24 cellular contexts compared by ENCODE assay signal in the genomic region with DNA sequence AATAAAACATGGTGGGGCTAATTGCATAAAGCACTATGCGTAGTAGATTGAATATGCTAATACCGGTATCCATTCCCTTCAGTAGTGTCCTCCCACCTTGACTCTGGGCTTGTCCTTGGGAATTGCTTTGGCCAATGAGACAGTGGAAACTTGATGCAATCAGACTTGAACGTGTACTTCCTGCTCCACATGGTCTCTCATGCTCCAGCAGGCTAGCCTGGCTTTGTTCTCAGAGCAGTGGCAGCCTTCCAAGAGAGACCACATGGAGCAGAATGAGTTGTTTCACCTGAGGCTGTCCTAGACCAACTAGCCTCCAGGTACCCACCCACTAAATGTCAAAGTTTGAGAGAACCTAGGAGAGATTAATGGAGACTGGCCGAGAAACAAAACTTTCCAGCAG. TPM values are rescaled to one million over a fixed set of nuclear protein-coding genes. Genes with fewer than 3 reads are reported as not detected.
DNase-seq lines count a peak whose midpoint lies in the region; ATAC-seq and TF ChIP-seq lines count a peak whose summit lies in the region.
"Had no signal": no experiment of that assay in that cellular context is flagged by ENCODE, and none has a peak within 500 bp of the region (broad histone marks: within the 10 kb centered on the region; RNA-seq: fewer than 3 reads in every experiment).

No MANE protein-coding gene starts in this region.

- peak; percentile 46 for DNase-seq in COR-L47 (lab: John Stamatoyannopoulos, UW)
- no peak for DNase-seq in GM23338 (ENCODE audit: low spot score)
- peak; percentile 13 for DNase-seq in RPMI7951 (ENCODE audit: low read depth)
- no peak for DNase-seq in hepatocyte (ENCODE audit: low spot score)
- DNase-seq in GM19238 (ENCODE audit: insufficient read length, low spot score), result no peak
- DNase-seq: activated CD4-positive, alpha-beta T cell treated with anti-CD3 and anti-CD28 coated beads, Interleukin-2, amount 10 ng/mL, durations not matched to agents 24 days and 14 days; activated CD8-positive, alpha-beta memory T cell treated with anti-CD3 and anti-CD28 coated beads, Interleukin-2, amount 10 ng/mL, durations not matched to agents 7 days and 5 days; aorta; CD4-positive, CD25-positive, alpha-beta regulatory T cell; central memory CD4-positive, alpha-beta T cell; DMS153; foreskin fibroblast; hippocampal formation; islet precursor cell; NCI-H1105; occipital lobe; small intestine; stimulated activated naive CD4-positive, alpha-beta T cell treated with Interleukin-2 at 50 U/mL for 16 hours; T-helper 17 cell had no signal

- no peaks in the 10 kb centered on the region for H3K36me3 Mint-ChIP-seq in GM23338 (ENCODE audit: low read depth)
- H3K36me3 Mint-ChIP-seq: activated CD8-positive, alpha-beta memory T cell treated with anti-CD3 and anti-CD28 coated beads, Interleukin-2, amount 10 ng/mL, durations not matched to agents 7 days and 5 days; activated naive CD4-positive, alpha-beta T cell treated with anti-CD3 and anti-CD28 coated beads, Interleukin-2, amount 50 U/mL, for 24 hours; CD4-positive, CD25-positive, alpha-beta regulatory T cell had no signal

- H3K4me3 ChIP-seq in GM23338 (no peak overlapping the region), hepatocyte (no peak overlapping the region)
- H3K4me3 ChIP-seq: PC-9, SJSA1 had no signal

- no peaks in the 10 kb centered on the region for H3K4me1 ChIP-seq in GM23338 (ENCODE audit: insufficient read depth)
- no peaks in the 10 kb centered on the region for H3K4me1 ChIP-seq in hepatocyte (ENCODE audit: insufficient read depth)
- H3K4me1 ChIP-seq: SJSA1 had no signal

- no peaks in the 10 kb centered on the region for H3K9me3 Mint-ChIP-seq in GM23338
- H3K9me3 Mint-ChIP-seq: activated CD4-positive, alpha-beta T cell treated with anti-CD3 and anti-CD28 coated beads, Interleukin-2, amount 10 ng/mL, durations not matched to agents 24 days and 14 days had no signal

- H3K9me2 ChIP-seq in GM23338 (ENCODE audit: insufficient read depth) (peaks cover 6% of the 10 kb centered on the region; the same call in 1 of the 2 replicates), hepatocyte (replicated peaks; ENCODE audit: insufficient read depth) (no peaks in the 10 kb centered on the region)

- H2AFZ ChIP-seq in GM23338, result peak overlapping the region; percentile 91; the same call in 1 of the 2 replicates
- H2AFZ ChIP-seq in hepatocyte, result no peak overlapping the region
- H2AFZ ChIP-seq: PC-9 had no signal

- H3K4me2 ChIP-seq in GM23338 (no peak overlapping the region), hepatocyte (no peak overlapping the region)
- H3K4me2 ChIP-seq: PC-9 had no signal

- H3K36me3 ChIP-seq in GM23338 (ENCODE audit: insufficient read depth) (no peaks in the 10 kb centered on the region), hepatocyte (replicated peaks; ENCODE audit: insufficient read depth, low read depth) (no peaks in the 10 kb centered on the region)
- H3K36me3 ChIP-seq: SJSA1 had no signal

- H3K4me1 Mint-ChIP-seq in GM23338, result no peaks in the 10 kb centered on the region
- H3K4me1 Mint-ChIP-seq: activated CD4-positive, alpha-beta T cell treated with anti-CD3 and anti-CD28 coated beads, Interleukin-2, amount 10 ng/mL, durations not matched to agents 24 days and 14 days; activated CD8-positive, alpha-beta memory T cell treated with anti-CD3 and anti-CD28 coated beads, Interleukin-2, amount 10 ng/mL, durations not matched to agents 7 days and 5 days; activated naive CD4-positive, alpha-beta T cell treated with anti-CD3 and anti-CD28 coated beads, Interleukin-2, amount 50 U/mL, for 24 hours; CD4-positive, CD25-positive, alpha-beta regulatory T cell; T-helper 17 cell had no signal

- H3K27me3 ChIP-seq in GM23338 (ENCODE audit: insufficient read depth) (no peaks in the 10 kb centered on the region), hepatocyte (no peaks in the 10 kb centered on the region)
- H3K27me3 ChIP-seq: SJSA1 had no signal

- no peak for TF ChIP-seq CTCF in GM23338 (conservative IDR thresholded peaks at IDR 0.05; ENCODE audit: low read depth in 2 of 2)
- TF ChIP-seq CTCF in hepatocyte (IDR thresholded peaks at IDR 0.05; ENCODE audit: poor library complexity), result no peak

- no peak overlapping the region for H3K27ac Mint-ChIP-seq in GM23338
- H3K27ac Mint-ChIP-seq: activated CD4-positive, alpha-beta T cell treated with anti-CD3 and anti-CD28 coated beads, Interleukin-2, amount 10 ng/mL, durations not matched to agents 24 days and 14 days; activated CD8-positive, alpha-beta memory T cell treated with anti-CD3 and anti-CD28 coated beads, Interleukin-2, amount 10 ng/mL, durations not matched to agents 7 days and 5 days; activated naive CD4-positive, alpha-beta T cell treated with anti-CD3 and anti-CD28 coated beads, Interleukin-2, amount 50 U/mL, for 24 hours; CD4-positive, CD25-positive, alpha-beta regulatory T cell; T-helper 17 cell had no signal

- H4K20me1 ChIP-seq in GM23338 (replicated peaks; ENCODE audit: insufficient read depth), result no peaks in the 10 kb centered on the region
- H4K20me1 ChIP-seq in hepatocyte (ENCODE audit: insufficient read depth, poor library complexity, severe bottlenecking), result no peaks in the 10 kb centered on the region

- WGBS in hepatocyte (ENCODE audit: low lambda C conversion rate, missing lambda C conversion rate), result 82% methylated on average over 4 of the region's 4 CpGs

- no peak overlapping the region for H3K4me3 Mint-ChIP-seq in GM23338
- H3K4me3 Mint-ChIP-seq: activated CD4-positive, alpha-beta T cell treated with anti-CD3 and anti-CD28 coated beads, Interleukin-2, amount 10 ng/mL, durations not matched to agents 24 days and 14 days; activated CD8-positive, alpha-beta memory T cell treated with anti-CD3 and anti-CD28 coated beads, Interleukin-2, amount 10 ng/mL, durations not matched to agents 7 days and 5 days; activated naive CD4-positive, alpha-beta T cell treated with anti-CD3 and anti-CD28 coated beads, Interleukin-2, amount 50 U/mL, for 24 hours; CD4-positive, CD25-positive, alpha-beta regulatory T cell; T-helper 17 cell had no signal

- H3K27me3 Mint-ChIP-seq in GM23338 (ENCODE audit: insufficient read depth, low read depth, poor library complexity), result no peaks in the 10 kb centered on the region
- H3K27me3 Mint-ChIP-seq: activated CD4-positive, alpha-beta T cell treated with anti-CD3 and anti-CD28 coated beads, Interleukin-2, amount 10 ng/mL, durations not matched to agents 24 days and 14 days; activated CD8-positive, alpha-beta memory T cell treated with anti-CD3 and anti-CD28 coated beads, Interleukin-2, amount 10 ng/mL, durations not matched to agents 7 days and 5 days; CD4-positive, CD25-positive, alpha-beta regulatory T cell; T-helper 17 cell had no signal

- H3K9me3 ChIP-seq in hepatocyte (ENCODE audit: low read depth), result no peaks in the 10 kb centered on the region
- H3K9me3 ChIP-seq: SJSA1 had no signal

- H3K27ac ChIP-seq in GM23338 (ENCODE audit: low read depth), result no peak overlapping the region
- H3K27ac ChIP-seq in hepatocyte, result peak overlapping the region; percentile 51
- H3K27ac ChIP-seq: PC-9, SJSA1 had no signal

- no peaks in the 10 kb centered on the region for H3K79me2 ChIP-seq in GM23338 (replicated peaks; ENCODE audit: insufficient read depth)
- H3K79me2 ChIP-seq in hepatocyte, result no peaks in the 10 kb centered on the region

- no peak for ATAC-seq in GM23338
- ATAC-seq in HG03439 (IDR thresholded peaks at IDR 0.05; ENCODE audit: unreplicated experiment), result no peak
- ATAC-seq in HG03139 (IDR thresholded peaks at IDR 0.05; ENCODE audit: unreplicated experiment), result no peak
- ATAC-seq: activated CD8-positive, alpha-beta memory T cell treated with anti-CD3 and anti-CD28 coated beads, Interleukin-2, amount 10 ng/mL, durations not matched to agents 7 days and 5 days; T-helper 17 cell had no signal

- no peaks in the 10 kb centered on the region for H3F3A ChIP-seq in GM23338 (replicated peaks; ENCODE audit: low read depth)

TF ChIP-seq in GM23338, 12 proteins besides CTCF, POLR2A, EP300 and RAD21:
- TF ChIP-seq STAT1 (IDR thresholded peaks at IDR 0.05; ENCODE audit: unreplicated experiment), result no peak
- TF ChIP-seq POLR2AphosphoS5 (IDR thresholded peaks at IDR 0.05; ENCODE audit: low read depth), result no peak
- TF ChIP-seq, protein P1, sequence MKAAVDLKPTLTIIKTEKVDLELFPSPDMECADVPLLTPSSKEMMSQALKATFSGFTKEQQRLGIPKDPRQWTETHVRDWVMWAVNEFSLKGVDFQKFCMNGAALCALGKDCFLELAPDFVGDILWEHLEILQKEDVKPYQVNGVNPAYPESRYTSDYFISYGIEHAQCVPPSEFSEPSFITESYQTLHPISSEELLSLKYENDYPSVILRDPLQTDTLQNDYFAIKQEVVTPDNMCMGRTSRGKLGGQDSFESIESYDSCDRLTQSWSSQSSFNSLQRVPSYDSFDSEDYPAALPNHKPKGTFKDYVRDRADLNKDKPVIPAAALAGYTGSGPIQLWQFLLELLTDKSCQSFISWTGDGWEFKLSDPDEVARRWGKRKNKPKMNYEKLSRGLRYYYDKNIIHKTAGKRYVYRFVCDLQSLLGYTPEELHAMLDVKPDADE (IDR thresholded peaks at IDR 0.05), result no peak
- TF ChIP-seq NANOG (IDR thresholded peaks at IDR 0.05; ENCODE audit: borderline replicate concordance), result no peak

RNA-seq across cellular contexts. Expression of gene BTBD3, which starts 37.0 kb away (rescaled TPM):
- total RNA-seq in GM23338 (2014; rRNA removed; shearing (Covaris generic)), result 45.1 and 47.0 TPM in 2 replicates
- polyA plus RNA-seq in GM23338 (2016; fragmentation: Nextera tagmentation; extraction: Ambion mirVana) (11.8 and 13.6 TPM in 2 replicates), hepatocyte (20.1 and 22.3 TPM in 2 replicates)
- 43.7 and 45.3 TPM in 2 replicates for total RNA-seq in RPMI7951 (2014; rRNA removed; shearing (Covaris generic))
- 68.3 and 79.0 TPM in 2 replicates for total RNA-seq in hepatocyte

Comparison
In these comparisons a context has a peak if more than half of its experiments do, and no peak if none do; other contexts are left out.
1. DNase-seq: peak in COR-L47 (single experiment) and RPMI7951 (single experiment); none in GM23338 (single experiment), hepatocyte (single experiment) and GM19238 (single experiment).